In genomic region chr4:112604590-112604989, GRCh38 we compare ENCODE assay signal across 8 cellular contexts. TPM values are rescaled to one million over a fixed set of nuclear protein-coding genes. Genes with fewer than 3 reads are reported as not detected.
DNase-seq lines count a peak whose midpoint lies in the region; ATAC-seq and TF ChIP-seq lines count a peak whose summit lies in the region.

No MANE protein-coding gene starts in this region.

- ATAC-seq in DND-41 (ENCODE audit: insufficient read depth, low read depth) (peak; percentile 90), GM19463 (IDR thresholded peaks at IDR 0.05; ENCODE audit: unreplicated experiment) (peak; percentile 61), GM18505 (IDR thresholded peaks at IDR 0.05; ENCODE audit: unreplicated experiment) (no peak)

- H3K27me3 ChIP-seq in DND-41 (ENCODE audit: insufficient read depth, low read length, poor library complexity): no peaks in the 10 kb centered on the region
- no peaks in the 10 kb centered on the region for H3K27me3 ChIP-seq in Karpas-422 (ENCODE audit: low read length)

- H3K79me2 ChIP-seq in DND-41 (ENCODE audit: insufficient read depth, low read length): no peaks in the 10 kb centered on the region
- no peaks in the 10 kb centered on the region for H3K79me2 ChIP-seq in Karpas-422 (ENCODE audit: low read length)

- H3K9me2 ChIP-seq in Karpas-422 (replicated peaks; ENCODE audit: insufficient read depth, low read length): no peaks in the 10 kb centered on the region

- no peak overlapping the region for H3K4me2 ChIP-seq in DND-41 (ENCODE audit: insufficient read depth, low read length)
- H3K4me2 ChIP-seq in Karpas-422 (ENCODE audit: low read depth, low read length, poor library complexity, severe bottlenecking): no peak overlapping the region

- H3K27ac ChIP-seq in DND-41 (ENCODE audit: low read length): no peak overlapping the region
- no peak overlapping the region for H3K27ac ChIP-seq in Karpas-422 (ENCODE audit: low read length)

- peak; percentile 66 for TF ChIP-seq CTCF in DND-41 (IDR thresholded peaks at IDR 0.05; ENCODE audit: borderline replicate concordance, extremely low read depth, low read length, poor library complexity, severe bottlenecking)

- H3K9ac ChIP-seq in DND-41 (ENCODE audit: low read depth, low read length) (no peak overlapping the region), Karpas-422 (ENCODE audit: low read length) (no peak overlapping the region)

- no peak overlapping the region for H2AFZ ChIP-seq in DND-41 (ENCODE audit: low read depth, low read length)
- H2AFZ ChIP-seq in Karpas-422 (ENCODE audit: low read length): no peak overlapping the region

- no peak for TF ChIP-seq POLR2A in GM18505 (IDR thresholded peaks at IDR 0.05; ENCODE audit: borderline replicate concordance, extremely low read depth, insufficient read depth, insufficient read length)

- H4K20me1 ChIP-seq in DND-41 (ENCODE audit: insufficient read depth, low read length) (peaks cover 2% of the 10 kb centered on the region; the same call in 1 of the 2 replicates), Karpas-422 (ENCODE audit: insufficient read depth, low read depth, low read length) (no peaks in the 10 kb centered on the region)

- H3K36me3 ChIP-seq in DND-41 (ENCODE audit: insufficient read depth, low read length) (peaks cover 69% of the 10 kb centered on the region), Karpas-422 (ENCODE audit: insufficient read depth, low read length) (peaks cover 3% of the 10 kb centered on the region; the same call in 1 of the 2 replicates)

- peak; percentile 54 for DNase-seq in DND-41
- peak; percentile 85 for DNase-seq in Karpas-422
- DNase-seq in SKM-1 (lab: John Stamatoyannopoulos, UW; ENCODE audit: unreplicated experiment): peak; percentile 29
- DNase-seq in cerebellar cortex (ENCODE audit: low spot score): peak; percentile 73
- peak; percentile 61 for DNase-seq in kidney tubule cell (ENCODE audit: low spot score)
- DNase-seq in stimulated activated naive CD4-positive, alpha-beta T cell treated with Interleukin-2 at 50 U/mL for 16 hours (lab: John Stamatoyannopoulos, UW): peak; percentile 1

- H3K4me3 ChIP-seq in DND-41 (ENCODE audit: low read depth in 1 of 2, low read length in 2 of 2) (no peak overlapping the region), Karpas-422 (ENCODE audit: low read length) (no peak overlapping the region)

- H3K4me1 ChIP-seq in DND-41 (ENCODE audit: insufficient read depth, low read length) (no peaks in the 10 kb centered on the region), Karpas-422 (ENCODE audit: low read length) (peaks cover 7% of the 10 kb centered on the region)

- H3K9me3 ChIP-seq in DND-41 (ENCODE audit: insufficient read depth, low read length, severe bottlenecking): no peaks in the 10 kb centered on the region
- no peaks in the 10 kb centered on the region for H3K9me3 ChIP-seq in Karpas-422 (ENCODE audit: low read length)

RNA-seq across cellular contexts. Expression of gene ZGRF1, which starts 32.1 kb away (rescaled TPM):
- total RNA-seq in Karpas-422 (2014; rRNA removed; shearing (Covaris generic); ENCODE audit: low replicate concordance): 18.3 and 39.8 TPM in 2 replicates

RNA-seq across cellular contexts. Expression of gene LARP7, which starts 32.4 kb away (rescaled TPM):
- 53.9 and 63.7 TPM in 2 replicates for total RNA-seq in Karpas-422 (2014; rRNA removed; shearing (Covaris generic); ENCODE audit: low replicate concordance)

Comparison
In these comparisons a context has a peak if more than half of its experiments do, and no peak if none do; other contexts are left out.
1. DNase-seq: peak in every context shown above with its lines; median percentile 85 in Karpas-422; 73 in cerebellar cortex; 61 in kidney tubule cell; 54 in DND-41; 29 in SKM-1; 1 in stimulated activated naive CD4-positive, alpha-beta T cell treated with Interleukin-2 at 50 U/mL for 16 hours.